ENCODE assay signal across 19 cellular contexts in the genomic region with DNA sequence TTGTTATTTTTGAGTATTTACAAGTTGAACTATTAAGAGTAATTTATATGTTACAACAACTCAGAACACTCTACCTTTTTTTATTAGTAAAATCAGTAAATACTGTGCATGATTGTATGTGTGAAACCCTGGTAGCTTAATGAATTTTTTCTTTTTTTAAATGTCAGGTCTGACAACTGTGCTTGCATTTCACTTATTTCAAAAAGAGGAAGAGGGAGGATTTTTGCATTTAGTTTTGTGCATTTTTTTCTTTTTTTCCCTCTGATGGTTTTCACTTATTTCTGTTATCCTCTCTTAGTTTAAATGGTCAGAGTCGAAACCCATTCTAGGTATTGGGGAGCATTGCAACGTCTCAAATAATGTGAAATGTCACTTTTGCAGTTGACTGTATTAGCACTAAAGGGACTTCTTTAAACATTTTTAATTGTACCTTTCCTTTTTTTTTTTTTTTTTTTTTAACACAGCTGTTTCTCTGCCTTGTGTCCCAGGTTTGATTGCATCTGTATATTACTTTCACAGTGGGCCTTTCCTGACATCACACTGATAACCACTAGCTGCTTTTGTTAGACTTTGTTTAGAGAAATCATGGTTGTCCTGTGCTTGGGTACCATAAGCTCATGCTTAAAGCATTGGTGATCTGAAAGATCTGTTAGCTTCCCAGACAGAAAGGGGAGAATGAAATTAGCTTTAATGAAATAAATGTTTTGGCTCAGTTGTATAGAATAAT. TPM values are rescaled to one million over a fixed set of nuclear protein-coding genes. Genes with fewer than 3 reads are reported as not detected.
DNase-seq lines count a peak whose midpoint lies in the region; ATAC-seq, FAIRE-seq and TF ChIP-seq lines count a peak whose summit lies in the region.
"Had no signal": no experiment of that assay in that cellular context is flagged by ENCODE, and none has a peak within 500 bp of the region (broad histone marks: within the 10 kb centered on the region; RNA-seq: fewer than 3 reads in every experiment).

No MANE protein-coding gene starts in this region.

- in situ Hi-C loops in HepG2 (cut with HindIII; ENCODE audit: extremely low pct_ligation_motif_present, low pct_unique_long_range_greater_than_20kb): no loop called here

- H3K79me2 ChIP-seq in OCI-LY3 (ENCODE audit: low read length) (peaks cover 12% of the 10 kb centered on the region), HepG2 (ENCODE audit: insufficient read depth, low read length) (peaks cover 11% of the 10 kb centered on the region)

- BruUV-seq in HepG2 (replicated peaks; lab: Mats Ljungman, UMichigan): no TSS peak

- H3K4me3 ChIP-seq in cardiac muscle cell (no peak overlapping the region), OCI-LY3 (ENCODE audit: low read length) (no peak overlapping the region), HepG2 (replicated peaks in 1 of 3; ENCODE audit: insufficient read depth in 1 of 3, low read depth in 2 of 3, low read length in 3 of 3) (no peak overlapping the region)
- H3K4me3 ChIP-seq: BLaER1 treated with 17β-estradiol and CSF1 and Interleukin-3, amounts not matched to agents 10 nM and 100 nM; skin epidermis had no signal

- TF ChIP-seq EP300 in HepG2 (IDR thresholded peaks at IDR 0.05; ENCODE audit: low read depth in 2 of 2, low read length in 2 of 2) (no peak), HepG2 (CRISPR knock-in tag; IDR thresholded peaks at IDR 0.05; ENCODE audit: borderline replicate concordance) (no peak)

- no peak for TF ChIP-seq RAD21 in HepG2 (CRISPR knock-in tag; IDR thresholded peaks at IDR 0.05)

- no peak for DNase-seq in cardiac muscle cell (ENCODE audit: low read depth in 1 of 2, low spot score in 1 of 2)
- no peak for DNase-seq in Right ventricle myocardium inferior (ENCODE audit: missing footprints)
- DNase-seq in germinal center (ENCODE audit: low spot score): peak; percentile 20
- no peak for DNase-seq in HT-29 (ENCODE audit: low spot score)
- DNase-seq in HepG2 (ENCODE audit: low spot score): no peak
- DNase-seq: activated CD4-positive, alpha-beta T cell treated with anti-CD3 and anti-CD28 coated beads, Interleukin-2, amount 50 U/mL, for 4 hours; activated T-cell treated with anti-CD3 and anti-CD28 coated beads for 4 hours; foreskin melanocyte; HFFc6; hypothalamus; NCI-H1694; NCI-H226; RPMI8226; T-helper 1 cell had no signal

- H3K27me3 ChIP-seq in cardiac muscle cell (no peaks in the 10 kb centered on the region), OCI-LY3 (ENCODE audit: low read depth, low read length) (no peaks in the 10 kb centered on the region), HepG2 (ENCODE audit: control insufficient read depth in 1 of 2, insufficient read depth in 2 of 2, low read length in 2 of 2) (no peaks in the 10 kb centered on the region)
- H3K27me3 ChIP-seq: BLaER1 treated with 17β-estradiol and CSF1 and Interleukin-3, amounts not matched to agents 10 nM and 100 nM had no signal

- H3K36me3 ChIP-seq in cardiac muscle cell (no peaks in the 10 kb centered on the region), OCI-LY3 (replicated peaks; ENCODE audit: low read depth, low read length) (no peaks in the 10 kb centered on the region), HepG2 (replicated peaks in 1 of 2; ENCODE audit: control insufficient read depth in 1 of 2, insufficient read depth in 2 of 2, low read length in 2 of 2) (no peaks in the 10 kb centered on the region)

- peaks cover 24% of the 10 kb centered on the region for H4K20me1 ChIP-seq in OCI-LY3 (ENCODE audit: insufficient read depth, low read length)
- H4K20me1 ChIP-seq in HepG2 (ENCODE audit: insufficient read depth, low read length): no peaks in the 10 kb centered on the region; the same call in 1 of the 2 replicates

- H3K4me1 ChIP-seq in cardiac muscle cell (ENCODE audit: low read depth) (peaks cover 5% of the 10 kb centered on the region), OCI-LY3 (ENCODE audit: low read length) (peaks cover 39% of the 10 kb centered on the region), HepG2 (ENCODE audit: insufficient read depth, low read length) (peaks cover 12% of the 10 kb centered on the region)

- CTCF ChIA-PET in HepG2 (lab: Yijun Ruan, JAX; ENCODE audit: low intra/inter-chr PET ratio, low total read pairs): no interaction called here

- no peak overlapping the region for H2AFZ ChIP-seq in OCI-LY3 (ENCODE audit: low read depth, low read length)
- no peak overlapping the region for H2AFZ ChIP-seq in HepG2 (ENCODE audit: low read length)

- no peak for TF ChIP-seq POLR2A in HepG2 (IDR thresholded peaks at IDR 0.05; ENCODE audit: insufficient read depth in 1 of 2, low read depth in 2 of 2, low read length in 2 of 2)

- peak overlapping the region; percentile 56 for H3K27ac ChIP-seq in cardiac muscle cell
- no peak overlapping the region; the same call in 1 of the 2 replicates for H3K27ac ChIP-seq in OCI-LY3 (ENCODE audit: low read length)
- no peak overlapping the region for H3K27ac ChIP-seq in HepG2 (ENCODE audit: extremely low read length, insufficient read depth, low read length)
- H3K27ac ChIP-seq: skin epidermis had no signal

- TF ChIP-seq CTCF in cardiac muscle cell (IDR thresholded peaks at IDR 0.05; ENCODE audit: low read depth, low read length) (no peak), OCI-LY3 (IDR thresholded peaks at IDR 0.05; ENCODE audit: low read depth, low read length) (no peak), HepG2 (CRISPR knock-in tag; IDR thresholded peaks at IDR 0.05) (no peak)

- H3K9ac ChIP-seq in OCI-LY3 (ENCODE audit: low read length) (no peak overlapping the region), HepG2 (ENCODE audit: insufficient read depth, low read depth, low read length) (no peak overlapping the region)
- H3K9ac ChIP-seq: BLaER1 treated with 17β-estradiol and CSF1 and Interleukin-3, amounts not matched to agents 10 nM and 100 nM had no signal

- H3K4me2 ChIP-seq in OCI-LY3 (ENCODE audit: low read length) (peak overlapping the region; percentile 36), HepG2 (ENCODE audit: low read depth, low read length) (no peak overlapping the region)

- FAIRE-seq in HepG2 (lab: Jason Lieb, UNC): no peak

- intact Hi-C loops in Right ventricle myocardium inferior (cut with DNase I): no loop called here
- intact Hi-C loops in HepG2 (cut with micrococcal nuclease; ENCODE audit: unreplicated experiment): no loop called here

- H3K9me3 ChIP-seq in cardiac muscle cell (ENCODE audit: low read depth): no peaks in the 10 kb centered on the region
- no peaks in the 10 kb centered on the region for H3K9me3 ChIP-seq in OCI-LY3 (ENCODE audit: insufficient read depth, low read length)
- H3K9me3 ChIP-seq in HepG2 (ENCODE audit: low read length): no peaks in the 10 kb centered on the region

- WGBS in HepG2 (ENCODE audit: low lambda C conversion rate): 87% methylated on average over 2 of the region's 2 CpGs

- POLR2A ChIA-PET in HepG2 (lab: Yijun Ruan, JAX): no interaction called here

- ATAC-seq in Right ventricle myocardium inferior: no peak
- no peak for ATAC-seq in GM21526 (IDR thresholded peaks at IDR 0.05; ENCODE audit: low FRiP score, unreplicated experiment)
- no peak for ATAC-seq in HepG2
- ATAC-seq in HG03378 (IDR thresholded peaks at IDR 0.05; ENCODE audit: unreplicated experiment): no peak

TF ChIP-seq in HepG2, 621 proteins besides CTCF, POLR2A, EP300 and RAD21:
- TF ChIP-seq CREB1 (IDR thresholded peaks at IDR 0.05) (no peak), CREB1 (CRISPR knock-in tag; IDR thresholded peaks at IDR 0.05) (no peak)

RNA-seq across cellular contexts. Expression of a gene that starts 28.5 kb away (rescaled TPM):
- total RNA-seq in cardiac muscle cell: 9.1 and 22.8 TPM in 2 replicates
- 11.1 and 19.3 TPM in 2 replicates for polyA plus RNA-seq in cardiac muscle cell
- total RNA-seq in Right ventricle myocardium inferior: 17.6 TPM
- total RNA-seq in HT-29 (2014; rRNA removed; shearing (Covaris generic)): 1.2 and 3.8 TPM in 2 replicates
- 4.0 and 6.8 TPM in 2 replicates for total RNA-seq in HepG2 (2016; rRNA removed; fragmentation: Illumina TruSeq; extraction: Trizol)
- 5.0 and 5.6 TPM in 2 replicates for total RNA-seq in HepG2 (2016; cell fraction: cytosol; rRNA removed; fragmentation: Illumina TruSeq; extraction: Trizol; ENCODE audit: low read depth)
- 3.6 and 6.8 TPM in 2 replicates for total RNA-seq in HepG2 (2016; cell fraction: insoluble cytoplasmic fraction; rRNA removed; fragmentation: Illumina TruSeq; extraction: Trizol)
- 2.5 TPM in 2 replicates for total RNA-seq in HepG2 (2016; cell fraction: membrane; rRNA removed; fragmentation: Illumina TruSeq; extraction: Trizol)
- 8.2 and 8.3 TPM in 2 replicates for total RNA-seq in HepG2 (2016; cell fraction: nucleus; rRNA removed; fragmentation: Illumina TruSeq; extraction: Trizol)
- 3.9 and 4.1 TPM in 2 replicates for polyA plus RNA-seq in HepG2 (2011; rRNA removed)
- 1.1 and 1.8 TPM in 2 replicates for polyA plus RNA-seq in HepG2 (2011; cell fraction: cytosol; rRNA removed)
- 2.5 and 4.6 TPM in 2 replicates for polyA plus RNA-seq in HepG2 (2011; cell fraction: nucleus; rRNA removed)
- polyA plus RNA-seq in HepG2 (2012): 4.6 TPM in 2 replicates
- 0.23 and 0.25 TPM in 2 replicates for polyA plus RNA-seq in HepG2 (2016; cell fraction: cytosol; fragmentation: Illumina TruSeq; extraction: Trizol; ENCODE audit: low read depth)
- 8.2 and 8.5 TPM in 2 replicates for polyA plus RNA-seq in HepG2 (2016; cell fraction: insoluble cytoplasmic fraction; fragmentation: Illumina TruSeq; extraction: Trizol; ENCODE audit: low read depth)
- 0.68 and 0.73 TPM in 2 replicates for polyA plus RNA-seq in HepG2 (2016; cell fraction: membrane; fragmentation: Illumina TruSeq; extraction: Trizol; ENCODE audit: low read depth)
- polyA plus RNA-seq in HepG2 (2016; cell fraction: nucleus; fragmentation: Illumina TruSeq; extraction: Trizol; ENCODE audit: insufficient read depth, low read depth): 11.2 and 12.5 TPM in 2 replicates
- polyA minus RNA-seq in HepG2 (2011; rRNA and poly(A)+ RNA removed; ENCODE audit: low replicate concordance): 8.6 and 10.3 TPM in 2 replicates
- polyA minus RNA-seq in HepG2 (2011; cell fraction: cytosol; rRNA and poly(A)+ RNA removed): 12.0 and 13.8 TPM in 2 replicates
- 14.9 and 18.5 TPM in 2 replicates for polyA minus RNA-seq in HepG2 (2011; cell fraction: nucleus; rRNA and poly(A)+ RNA removed)
